In the genomic region with DNA sequence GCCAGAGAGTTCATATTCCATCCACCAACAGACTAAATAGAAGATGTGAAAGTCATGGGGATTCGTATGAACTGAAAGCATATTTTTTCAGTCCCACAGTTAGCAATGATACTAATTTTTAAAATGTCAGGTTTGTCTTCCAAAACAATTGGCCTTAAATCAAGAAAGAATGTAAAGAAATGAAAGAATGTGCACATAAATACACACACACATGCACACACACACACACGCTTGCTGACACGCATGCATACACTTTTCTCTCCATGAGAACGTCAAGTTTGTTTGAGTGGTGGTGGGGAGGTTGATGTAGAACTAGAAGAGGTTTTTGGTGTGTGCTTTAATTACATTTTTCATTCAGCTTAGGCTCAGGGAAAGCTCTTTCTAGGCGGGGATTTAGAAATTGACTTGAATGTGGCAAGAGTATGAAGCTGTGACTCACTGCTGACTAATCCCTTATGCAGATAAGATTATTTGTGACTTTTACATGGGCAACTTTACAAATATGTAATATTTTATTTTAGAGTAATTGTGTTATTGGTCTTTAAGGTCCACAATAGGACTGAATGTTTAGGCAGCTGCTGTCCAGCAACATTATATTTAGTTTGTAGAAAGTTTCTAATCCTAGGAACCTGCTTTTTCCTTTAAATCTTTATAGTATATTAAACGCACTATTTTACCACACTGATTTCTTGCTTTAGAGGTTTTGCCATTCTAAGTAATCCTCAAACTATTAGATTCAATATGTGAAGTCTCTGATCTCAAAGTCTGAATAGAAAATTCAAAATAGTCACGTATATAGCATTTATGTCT, we compare ENCODE assay signal across 1 cellular context.
TF ChIP-seq lines count a peak whose summit lies in the region.

No MANE protein-coding gene starts in this region.

TF ChIP-seq in HEK293, 187 proteins besides CTCF, POLR2A, EP300 and RAD21 (continued from another document):
- TF ChIP-seq PRDM6 (tag by site-specific recombination; IDR thresholded peaks at IDR 0.05): peak; percentile 95
- TF ChIP-seq PRDM1 (tag by site-specific recombination; IDR thresholded peaks at IDR 0.05): peak; percentile 56; the same call in 1 of the 2 replicates
- no peak for TF ChIP-seq ZNF324 (tag by site-specific recombination; IDR thresholded peaks at IDR 0.05)
- TF ChIP-seq ZNF629 (tag by site-specific recombination; IDR thresholded peaks at IDR 0.05): peak; percentile 62
TF ChIP-seq in HEK293: peak in this region for 11.
